ENCODE assay signal across 1 cellular context in the genomic region with DNA sequence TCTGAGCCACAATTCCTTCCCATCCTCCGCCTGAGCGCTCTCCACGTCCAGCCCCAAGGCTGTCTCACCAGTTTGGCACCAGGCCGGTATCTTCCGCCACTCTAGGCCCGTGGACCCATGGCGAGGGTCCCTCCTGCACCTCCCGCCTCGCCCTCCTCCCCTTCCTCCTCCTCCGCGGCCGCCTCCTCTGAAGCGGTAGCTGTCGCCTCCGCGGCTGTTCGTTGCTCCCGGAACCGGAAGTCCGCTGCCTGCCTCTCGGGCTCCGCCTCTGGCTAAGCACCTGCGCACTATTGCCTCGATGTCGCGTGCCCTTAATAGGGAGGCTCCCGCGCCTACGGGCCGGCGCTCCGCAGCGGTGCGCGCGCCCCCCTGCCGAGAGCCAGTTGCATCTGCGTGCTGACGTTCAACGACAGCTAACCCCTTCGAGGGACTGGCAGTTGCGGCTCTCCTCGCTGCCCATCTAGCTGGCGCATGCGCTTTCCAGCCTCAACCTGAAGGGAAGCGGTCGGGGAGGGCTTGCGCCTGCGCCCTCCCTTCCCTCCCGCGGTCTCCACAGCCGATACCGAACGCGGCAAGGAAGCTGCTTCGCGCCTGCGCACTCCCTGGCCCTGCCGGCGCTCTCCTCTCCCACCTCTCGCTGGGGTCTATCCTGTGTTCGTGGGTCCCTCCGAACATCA.
TF ChIP-seq lines count a peak whose summit lies in the region.

A gene with protein sequence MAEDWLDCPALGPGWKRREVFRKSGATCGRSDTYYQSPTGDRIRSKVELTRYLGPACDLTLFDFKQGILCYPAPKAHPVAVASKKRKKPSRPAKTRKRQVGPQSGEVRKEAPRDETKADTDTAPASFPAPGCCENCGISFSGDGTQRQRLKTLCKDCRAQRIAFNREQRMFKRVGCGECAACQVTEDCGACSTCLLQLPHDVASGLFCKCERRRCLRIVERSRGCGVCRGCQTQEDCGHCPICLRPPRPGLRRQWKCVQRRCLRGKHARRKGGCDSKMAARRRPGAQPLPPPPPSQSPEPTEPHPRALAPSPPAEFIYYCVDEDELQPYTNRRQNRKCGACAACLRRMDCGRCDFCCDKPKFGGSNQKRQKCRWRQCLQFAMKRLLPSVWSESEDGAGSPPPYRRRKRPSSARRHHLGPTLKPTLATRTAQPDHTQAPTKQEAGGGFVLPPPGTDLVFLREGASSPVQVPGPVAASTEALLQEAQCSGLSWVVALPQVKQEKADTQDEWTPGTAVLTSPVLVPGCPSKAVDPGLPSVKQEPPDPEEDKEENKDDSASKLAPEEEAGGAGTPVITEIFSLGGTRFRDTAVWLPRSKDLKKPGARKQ (minus strand): TSS at position 229 of the 677 bp plus-strand sequence. CDS start 1,531 bp downstream, outside the sequence.

TF ChIP-seq in H1, 55 proteins besides CTCF, POLR2A, EP300 and RAD21:
- TF ChIP-seq KDM4A (IDR thresholded peaks at IDR 0.05; ENCODE audit: low read depth, low read length, severe bottlenecking) (peak; percentile 92), CREB1 (IDR thresholded peaks at IDR 0.05) (peak; percentile 63), NANOG (IDR thresholded peaks at IDR 0.05; ENCODE audit: insufficient read depth, low read depth, low read length, poor library complexity, severe bottlenecking) (no peak), ASH2L (IDR thresholded peaks at IDR 0.05; ENCODE audit: low read length) (peak; percentile 85), TEAD4 (IDR thresholded peaks at IDR 0.05; ENCODE audit: low read depth, low read length) (peak; percentile 24; the same call in 1 of the 2 replicates), SP4 (IDR thresholded peaks at IDR 0.05; ENCODE audit: low read length) (peak; percentile 65; the same call in 1 of the 2 replicates), CBX8 (IDR thresholded peaks at IDR 0.05; ENCODE audit: borderline replicate concordance, low read depth, low read length) (no peak), TBP (IDR thresholded peaks at IDR 0.05; ENCODE audit: low read depth, low read length) (no peak; the same call in 1 of the 2 replicates), PHF8 (conservative IDR thresholded peaks at IDR 0.05; ENCODE audit: low read depth, low read length) (peak; percentile 89), CEBPB (IDR thresholded peaks at IDR 0.05; ENCODE audit: low read depth, low read length) (no peak), GABPA (IDR thresholded peaks at IDR 0.05; ENCODE audit: borderline replicate concordance, insufficient read depth, low read length) (peak; percentile 90), TAF7 (optimal IDR thresholded peaks at IDR 0.05; ENCODE audit: borderline replicate concordance, low read depth, low read length) (peak; percentile 33), SIN3A (conservative IDR thresholded peaks at IDR 0.05 in 1 of 2, IDR thresholded peaks at IDR 0.05 in 1 of 2; ENCODE audit: low read depth in 1 of 2, low read length in 2 of 2) (peak; percentile 73 to 82; a peak in 2 of 4 replicates), TCF12 (IDR thresholded peaks at IDR 0.05; ENCODE audit: low read depth, low read length) (0 out of 2 replicates have a peak, but pooled peaks have one; percentile 14), POLR2AphosphoS5 (IDR thresholded peaks at IDR 0.05; ENCODE audit: low read depth, low read length) (peak; percentile 74), SRF (IDR thresholded peaks at IDR 0.05; ENCODE audit: low read depth, low read length) (peak; percentile 68; the same call in 1 of the 2 replicates), NRF1 (IDR thresholded peaks at IDR 0.05; ENCODE audit: low read depth, low read length) (peak; percentile 93), TAF1 (IDR thresholded peaks at IDR 0.05; ENCODE audit: low read depth, low read length) (peak; percentile 64; the same call in 1 of the 2 replicates)
- TF ChIP-seq, protein P1, sequence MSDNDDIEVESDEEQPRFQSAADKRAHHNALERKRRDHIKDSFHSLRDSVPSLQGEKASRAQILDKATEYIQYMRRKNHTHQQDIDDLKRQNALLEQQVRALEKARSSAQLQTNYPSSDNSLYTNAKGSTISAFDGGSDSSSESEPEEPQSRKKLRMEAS (IDR thresholded peaks at IDR 0.05), result peak; percentile 93
- TF ChIP-seq, protein P2, sequence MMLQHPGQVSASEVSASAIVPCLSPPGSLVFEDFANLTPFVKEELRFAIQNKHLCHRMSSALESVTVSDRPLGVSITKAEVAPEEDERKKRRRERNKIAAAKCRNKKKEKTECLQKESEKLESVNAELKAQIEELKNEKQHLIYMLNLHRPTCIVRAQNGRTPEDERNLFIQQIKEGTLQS (IDR thresholded peaks at IDR 0.05; ENCODE audit: insufficient read depth, low read depth, low read length), result no peak
- TF ChIP-seq, protein P3, sequence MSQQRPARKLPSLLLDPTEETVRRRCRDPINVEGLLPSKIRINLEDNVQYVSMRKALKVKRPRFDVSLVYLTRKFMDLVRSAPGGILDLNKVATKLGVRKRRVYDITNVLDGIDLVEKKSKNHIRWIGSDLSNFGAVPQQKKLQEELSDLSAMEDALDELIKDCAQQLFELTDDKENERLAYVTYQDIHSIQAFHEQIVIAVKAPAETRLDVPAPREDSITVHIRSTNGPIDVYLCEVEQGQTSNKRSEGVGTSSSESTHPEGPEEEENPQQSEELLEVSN (IDR thresholded peaks at IDR 0.05), result peak; percentile 94
